Comparison of ENCODE assay signal across 8 cellular contexts in the genomic region with DNA sequence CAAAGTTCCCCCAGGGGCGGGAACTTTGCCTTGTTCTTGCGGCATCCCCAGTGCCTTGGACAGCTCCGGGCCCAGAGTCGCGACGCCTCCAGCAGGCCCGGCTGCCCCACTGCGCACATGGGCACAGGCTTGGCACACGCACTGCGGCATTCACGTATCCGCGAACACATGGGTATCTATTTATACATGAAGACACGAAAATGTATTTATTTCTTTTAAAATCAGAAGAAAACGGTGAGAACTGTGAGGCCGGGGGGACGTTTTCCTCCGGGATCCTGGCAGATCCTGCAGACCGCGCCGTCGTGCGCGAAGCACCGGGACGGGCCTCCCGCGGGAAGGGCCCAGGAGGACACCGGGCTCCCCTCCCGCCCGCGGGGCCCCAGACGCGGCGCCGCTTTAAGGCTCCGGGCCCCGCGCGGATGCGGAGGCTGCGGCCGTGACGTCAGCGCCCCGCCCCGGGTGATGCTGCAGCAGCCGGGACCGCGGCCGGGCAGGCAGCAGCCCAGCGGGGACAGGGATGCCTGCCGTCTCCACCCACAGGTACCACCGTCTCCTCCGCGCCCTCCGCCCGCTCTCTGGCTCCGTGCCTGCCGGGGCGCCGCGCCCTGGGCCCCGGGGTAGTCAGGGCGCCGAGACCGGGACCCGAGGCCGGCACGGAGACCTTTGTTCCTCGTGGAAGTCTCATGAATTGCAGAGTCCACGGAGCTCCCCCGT. TPM values are rescaled to one million over a fixed set of nuclear protein-coding genes. Genes with fewer than 3 reads are reported as not detected.
A peak's percentile ranks its signal among the peaks of the same experiment; 100 is the strongest.
DNase-seq lines count a peak whose midpoint lies in the region; ATAC-seq, FAIRE-seq and TF ChIP-seq lines count a peak whose summit lies in the region.

A gene (plus strand): TSS at position 468 of the 714 bp plus-strand sequence. CDS start 6,216 bp downstream, outside the sequence.

- POLR2A ChIA-PET in CD4-positive, alpha-beta T cell (lab: Charles Lee): interaction anchor here (1.2 to 1.6 kb wide), 2 partner anchors 294 to 303 kb away, joined by 3 to 4 read pairs; no protein-coding TSS in a partner anchor

- intact Hi-C loops in CD4-positive, alpha-beta T cell (cut with DNase I, micrococcal nuclease): loop anchor here in 1 of 2 experiments (1.0 kb wide), 1 partner anchor 292 kb away; a partner anchor contains a TSS
- intact Hi-C loops in pancreas (cut with DNase I): loop anchor here in 1 of 3 donors (10.0 kb wide), 1 partner anchor 153 kb away; no protein-coding TSS in a partner anchor

- peak; percentile 92 for ATAC-seq in CD4-positive, alpha-beta T cell (ENCODE audit: poor library complexity)
- ATAC-seq in HG03432 (IDR thresholded peaks at IDR 0.05; ENCODE audit: unreplicated experiment): peak; percentile 59
- ATAC-seq in pancreas: peak; percentile 26 to 73 (median 58)
- ATAC-seq in thoracic aorta (ENCODE audit: insufficient number of reproducible peaks, low FRiP score, low read depth): no peak
- ATAC-seq in HG03354 (IDR thresholded peaks at IDR 0.05; ENCODE audit: poor library complexity, severe bottlenecking, unreplicated experiment): no peak

- H3K4me3 Mint-ChIP-seq in CD4-positive, alpha-beta T cell: peak within 1 kb of the TSS; percentile 84
- peak within 1 kb of the TSS; percentile 65 for H3K4me3 Mint-ChIP-seq in activated naive CD8-positive, alpha-beta T cell treated with anti-CD3 and anti-CD28 coated beads for 36 hours

- peaks cover 29% of the 10 kb centered on the region for H3K27me3 Mint-ChIP-seq in CD4-positive, alpha-beta T cell
- H3K27me3 Mint-ChIP-seq in activated naive CD8-positive, alpha-beta T cell treated with anti-CD3 and anti-CD28 coated beads for 36 hours: peaks cover 42% of the 10 kb centered on the region

- CTCF ChIA-PET in CD4-positive, alpha-beta T cell (lab: Charles Lee): interaction anchor here (1.1 to 1.7 kb wide), 2 partner anchors 286 to 303 kb away, joined by 3 to 6 read pairs; no protein-coding TSS in a partner anchor

- H3K9ac ChIP-seq in SK-N-MC (ENCODE audit: insufficient read length): no peak within 1 kb of the TSS

- H3K36me3 ChIP-seq in SK-N-MC (ENCODE audit: insufficient read depth, low read length) (no peaks in the 10 kb centered on the region), cardiac muscle cell (no peaks in the 10 kb centered on the region), pancreas (no peaks in the 10 kb centered on the region), thoracic aorta (no peaks in the 10 kb centered on the region)

- H3K4me3 ChIP-seq in SK-N-MC: peak within 1 kb of the TSS; percentile 11
- H3K4me3 ChIP-seq in cardiac muscle cell: peak within 1 kb of the TSS; percentile 25
- peak within 1 kb of the TSS; percentile 16 to 56 (median 27) for H3K4me3 ChIP-seq in pancreas
- peak within 1 kb of the TSS; percentile 80 for H3K4me3 ChIP-seq in thoracic aorta

- DNase-seq in CD4-positive, alpha-beta T cell: peak; percentile 49 to 85 (median 70)
- DNase-seq in SK-N-MC (ENCODE audit: low read depth, low spot score) (no peak), cardiac muscle cell (ENCODE audit: low read depth in 1 of 2, low spot score in 1 of 2) (peak; percentile 63 to 79), pancreas (peak in 4 of 6 donors; percentile 45 to 83 (median 72)), thoracic aorta (ENCODE audit: low spot score) (no peak)
- peak; percentile 84 for DNase-seq in activated naive CD8-positive, alpha-beta T cell treated with anti-CD3 and anti-CD28 coated beads for 36 hours

- no peak within 1 kb of the TSS for H3K27ac ChIP-seq in CD4-positive, alpha-beta T cell (ENCODE audit: low read depth, low read length)
- H3K27ac ChIP-seq in SK-N-MC (no peak within 1 kb of the TSS), cardiac muscle cell (no peak within 1 kb of the TSS), pancreas (no peak within 1 kb of the TSS), thoracic aorta (peak within 1 kb of the TSS; percentile 30 to 52)

- 19 to 22% methylated on average over 61 to 73 of the region's 73 CpGs for WGBS in pancreas, 2 donors

- FAIRE-seq in pancreas (lab: Jason Lieb, UNC): no peak

- peak within 1 kb of the TSS; percentile 49 for H3K27ac Mint-ChIP-seq in CD4-positive, alpha-beta T cell
- no peak within 1 kb of the TSS for H3K27ac Mint-ChIP-seq in activated naive CD8-positive, alpha-beta T cell treated with anti-CD3 and anti-CD28 coated beads for 36 hours

- peaks cover 17% of the 10 kb centered on the region for H3K27me3 ChIP-seq in CD4-positive, alpha-beta T cell (ENCODE audit: control insufficient read depth, insufficient read depth, low read length)
- H3K27me3 ChIP-seq in cardiac muscle cell (peaks cover 54% of the 10 kb centered on the region), pancreas (no peaks in the 10 kb centered on the region), thoracic aorta (replicated peaks; ENCODE audit: insufficient read depth) (no peaks in the 10 kb centered on the region)

- peaks cover 21% of the 10 kb centered on the region for H3K4me1 Mint-ChIP-seq in CD4-positive, alpha-beta T cell (ENCODE audit: low read depth)
- H3K4me1 Mint-ChIP-seq in activated naive CD8-positive, alpha-beta T cell treated with anti-CD3 and anti-CD28 coated beads for 36 hours: peaks cover 11% of the 10 kb centered on the region

- no peaks in the 10 kb centered on the region for H3K4me1 ChIP-seq in cardiac muscle cell (ENCODE audit: low read depth)
- H3K4me1 ChIP-seq in pancreas: peaks cover 12 to 18% (median 13%) of the 10 kb centered on the region in 3 donors
- peaks cover 2 to 35% of the 10 kb centered on the region in 2 donors for H3K4me1 ChIP-seq in thoracic aorta (ENCODE audit: control insufficient read depth in 1 of 2, low read depth in 2 of 2)

- no peaks in the 10 kb centered on the region for H3K36me3 Mint-ChIP-seq in CD4-positive, alpha-beta T cell (ENCODE audit: low read depth)
- H3K36me3 Mint-ChIP-seq in activated naive CD8-positive, alpha-beta T cell treated with anti-CD3 and anti-CD28 coated beads for 36 hours: no peaks in the 10 kb centered on the region

- TF ChIP-seq CTCF in CD4-positive, alpha-beta T cell (IDR thresholded peaks at IDR 0.05): no peak
- TF ChIP-seq CTCF in cardiac muscle cell (IDR thresholded peaks at IDR 0.05; ENCODE audit: low read depth, low read length): no peak
- no peak for TF ChIP-seq CTCF in pancreas (IDR thresholded peaks at IDR 0.05)
- TF ChIP-seq CTCF in thoracic aorta (IDR thresholded peaks at IDR 0.05): peak; percentile 7

- H3K9me3 ChIP-seq in CD4-positive, alpha-beta T cell (ENCODE audit: control insufficient read depth, low read length): no peaks in the 10 kb centered on the region
- H3K9me3 ChIP-seq in SK-N-MC (ENCODE audit: low read depth, low read length) (no peaks in the 10 kb centered on the region), cardiac muscle cell (ENCODE audit: low read depth) (no peaks in the 10 kb centered on the region), pancreas (no peaks in the 10 kb centered on the region), thoracic aorta (no peaks in the 10 kb centered on the region)

- H3K9me3 Mint-ChIP-seq in CD4-positive, alpha-beta T cell: no peaks in the 10 kb centered on the region
- peaks cover 2% of the 10 kb centered on the region for H3K9me3 Mint-ChIP-seq in activated naive CD8-positive, alpha-beta T cell treated with anti-CD3 and anti-CD28 coated beads for 36 hours

RNA-seq across cellular contexts. Expression of the gene that starts here (rescaled TPM):
- total RNA-seq in CD4-positive, alpha-beta T cell: under 1 TPM; 0.88 to 0.98 TPM
- total RNA-seq in activated naive CD8-positive, alpha-beta T cell treated with anti-CD3 and anti-CD28 coated beads for 36 hours: under 1 TPM; 0.12 to 0.28 TPM
- total RNA-seq in cardiac muscle cell (0.28 and 0.42 TPM in 2 replicates), pancreas (under 1 TPM; 0.16 to 0.75 (median 0.41) TPM), thoracic aorta (1 to 10 TPM; 4.4 to 6.0 TPM)
- polyA plus RNA-seq in cardiac muscle cell (0.34 and 0.79 TPM in 2 replicates), pancreas (1 to 10 TPM; 1.4 to 1.8 TPM)

Comparison
In these comparisons a context has a peak if more than half of its experiments do, and no peak if none do; other contexts are left out.
1. Peak in DNase-seq and ATAC-seq in CD4-positive, alpha-beta T cell; RNA of the gene not detected or under 1 TPM.
2. Peak in DNase-seq in activated naive CD8-positive, alpha-beta T cell treated with anti-CD3 and anti-CD28 coated beads for 36 hours; RNA of the gene not detected or under 1 TPM.
3. Peak in DNase-seq and H3K4me3 ChIP-seq in cardiac muscle cell; RNA of the gene not detected or under 1 TPM.
4. ATAC-seq: peak in HG03432 (single experiment) and pancreas (4 of 4); none in thoracic aorta (single experiment) and HG03354 (single experiment).
5. DNase-seq: peak in pancreas (4 of 6); none in SK-N-MC (single experiment) and thoracic aorta (single experiment).
6. H3K27ac ChIP-seq: peak in thoracic aorta (2 of 2); none in CD4-positive, alpha-beta T cell (single experiment), SK-N-MC (single experiment), cardiac muscle cell (single experiment) and pancreas (0 of 4).
7. H3K4me3 ChIP-seq: peak in every context shown above with its lines; median percentile 80 in thoracic aorta; 27 in pancreas; 25 in cardiac muscle cell; 11 in SK-N-MC.